In the genomic region with DNA sequence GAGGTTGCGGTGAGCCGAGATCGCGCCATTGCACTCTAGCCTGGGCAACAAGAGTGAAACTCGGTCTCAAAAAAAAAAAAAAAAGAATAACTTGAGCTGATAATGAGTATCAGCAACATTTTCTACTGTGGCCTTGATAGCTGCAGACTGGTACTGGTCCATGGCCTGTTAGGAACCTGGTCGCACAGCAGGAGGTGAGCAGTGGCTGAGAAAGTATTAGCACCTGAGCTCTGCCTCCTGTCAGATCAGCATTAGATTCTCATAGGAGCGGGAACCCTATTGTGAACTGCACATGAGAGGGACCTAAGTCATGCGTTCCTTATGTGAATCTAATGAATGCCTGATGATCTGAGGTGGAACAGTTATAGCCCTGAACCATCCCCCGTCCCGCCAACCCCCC, we compare ENCODE assay signal across 18 cellular contexts.
"Had no signal": no experiment of that assay in that cellular context is flagged by ENCODE, and none has a peak within 500 bp of the region (broad histone marks: within the 10 kb centered on the region; RNA-seq: fewer than 3 reads in every experiment).

No MANE protein-coding gene starts in this region.

- H3K27me3 ChIP-seq: brain microvascular endothelial cell, colonic mucosa, left lung had no signal

- H3K27me3 Mint-ChIP-seq: activated CD4-positive, alpha-beta memory T cell treated with anti-CD3 and anti-CD28 coated beads, Interleukin-2, amount 10 ng/mL, durations not matched to agents 7 days and 5 days; activated naive CD8-positive, alpha-beta T cell treated with anti-CD3 and anti-CD28 coated beads, Interleukin-2, amount 10 ng/mL, durations not matched to agents 7 days and 5 days had no signal

- H3K4me1 ChIP-seq: colonic mucosa had no signal

- H3K27ac ChIP-seq: brain microvascular endothelial cell, colonic mucosa, left lung had no signal

- H3K27ac Mint-ChIP-seq: activated CD4-positive, alpha-beta memory T cell treated with anti-CD3 and anti-CD28 coated beads, Interleukin-2, amount 10 ng/mL, durations not matched to agents 7 days and 5 days; activated naive CD8-positive, alpha-beta T cell treated with anti-CD3 and anti-CD28 coated beads, Interleukin-2, amount 10 ng/mL, durations not matched to agents 7 days and 5 days had no signal

- H3K9me3 ChIP-seq: colonic mucosa had no signal

- ATAC-seq: left lung had no signal

- DNase-seq: activated CD4-positive, alpha-beta memory T cell treated with anti-CD3 and anti-CD28 coated beads, Interleukin-2, amount 10 ng/mL, durations not matched to agents 7 days and 5 days; activated CD4-positive, alpha-beta T cell treated with anti-CD3 and anti-CD28 coated beads for 48 hours; activated CD4-positive, CD25-positive, alpha-beta regulatory T cell; activated gamma-delta T cell; activated naive CD8-positive, alpha-beta T cell treated with anti-CD3 and anti-CD28 coated beads, Interleukin-2, amount 10 ng/mL, durations not matched to agents 7 days and 5 days; activated T-cell treated with anti-CD3 and anti-CD28 coated beads, Interleukin-2, amount 50 U/mL, for 48 hours; anterior cingulate cortex; brain microvascular endothelial cell; central memory CD4-positive, alpha-beta T cell; colonic mucosa; erythroblast; left lung; nucleus accumbens; retina; stimulated activated CD8-positive, alpha-beta memory T cell treated with anti-CD3 and anti-CD28 coated beads, Interleukin-4, amount 100 ng/mL, for 48 hours; stimulated activated naive CD4-positive, alpha-beta T cell; SW 1271; T-helper 9 cell had no signal

- H3K4me3 Mint-ChIP-seq: activated CD4-positive, alpha-beta memory T cell treated with anti-CD3 and anti-CD28 coated beads, Interleukin-2, amount 10 ng/mL, durations not matched to agents 7 days and 5 days; activated naive CD8-positive, alpha-beta T cell treated with anti-CD3 and anti-CD28 coated beads, Interleukin-2, amount 10 ng/mL, durations not matched to agents 7 days and 5 days had no signal

- H3K36me3 ChIP-seq: brain microvascular endothelial cell, colonic mucosa, left lung had no signal

- H3K4me3 ChIP-seq: colonic mucosa, left lung had no signal
